In genomic region chrY:19405598-19405997, GRCh38 we compare ENCODE assay signal across 30 cellular contexts.
"Had no signal": no experiment of that assay in that cellular context is flagged by ENCODE, and none has a peak within 500 bp of the region (broad histone marks: within the 10 kb centered on the region; RNA-seq: fewer than 3 reads in every experiment).

No MANE protein-coding gene starts in this region.

- H3K27me3 ChIP-seq: ascending aorta, brain microvascular endothelial cell, esophagus muscularis mucosa, neutrophil, ovary, right lobe of liver, tibial artery, upper lobe of right lung had no signal

- ATAC-seq: activated CD4-positive, CD25-positive, alpha-beta regulatory T cell treated with anti-CD3 and anti-CD28 coated beads, Interleukin-2, amount 50 U/mL, for 24 hours; right lobe of liver; stimulated activated naive CD8-positive, alpha-beta T cell treated with anti-CD3 and anti-CD28 coated beads, Interleukin-15, amount 100 ng/mL, for 72 hours; upper lobe of right lung had no signal

- H3K4me3 ChIP-seq: ascending aorta, esophagus muscularis mucosa, left ventricle myocardium inferior, lung, ovary, right lobe of liver, skin epidermis, tibial artery, upper lobe of right lung had no signal

- H3K9me3 ChIP-seq: ascending aorta, esophagus muscularis mucosa, left ventricle myocardium inferior, neutrophil, ovary, right lobe of liver, tibial artery, upper lobe of right lung had no signal

- H3K36me3 ChIP-seq: ascending aorta, brain microvascular endothelial cell, esophagus muscularis mucosa, left ventricle myocardium inferior, neutrophil, ovary, right lobe of liver, tibial artery, upper lobe of right lung, WERI-Rb-1 had no signal

- H3K4me1 ChIP-seq: ascending aorta, esophagus muscularis mucosa, left ventricle myocardium inferior, right lobe of liver, tibial artery, upper lobe of right lung had no signal

- H3K27ac ChIP-seq: ascending aorta, brain microvascular endothelial cell, esophagus muscularis mucosa, left ventricle myocardium inferior, neutrophil, ovary, right lobe of liver, skin epidermis, tibial artery, upper lobe of right lung, WERI-Rb-1 had no signal

- DNase-seq: activated CD4-positive, alpha-beta memory T cell treated with anti-CD3 and anti-CD28 coated beads for 36 hours; activated CD4-positive, alpha-beta T cell treated with anti-CD3 and anti-CD28 coated beads, Interleukin-2, amount 10 ng/mL, durations not matched to agents 24 days and 14 days; activated CD8-positive, alpha-beta memory T cell treated with anti-CD3 and anti-CD28 coated beads, Interleukin-2, amount 50 U/mL, for 4 hours; activated gamma-delta T cell; activated naive CD4-positive, alpha-beta T cell treated with anti-CD3 and anti-CD28 coated beads, Interleukin-2, amount 10 ng/mL, durations not matched to agents 7 days and 5 days; activated naive CD8-positive, alpha-beta T cell treated with anti-CD3 and anti-CD28 coated beads, Interleukin-2, amount 10 ng/mL, durations not matched to agents 7 days and 5 days; activated T-cell treated with anti-CD3 and anti-CD28 coated beads, Interleukin-2, amount 50 U/mL, for 1 hour; brain microvascular endothelial cell; central memory CD4-positive, alpha-beta T cell; endodermal cell; islet precursor cell; left ventricle myocardium inferior; mesendoderm; ovary; right lobe of liver; stimulated activated CD4-positive, alpha-beta T cell treated with anti-CD3 and anti-CD28 coated beads, Interleukin-12 subunit alpha, Interleukin-12 subunit beta, amount 100 ng/mL, for 4 hours; stimulated activated CD4-positive, alpha-beta T cell treated with anti-CD3 and anti-CD28 coated beads, Interleukin-4, amount 100 ng/mL, for 1 hour; stimulated activated naive CD8-positive, alpha-beta T cell treated with anti-CD3 and anti-CD28 coated beads, Interleukin-15, amount 100 ng/mL, for 72 hours; substantia nigra; T-helper 1 cell; T-helper 9 cell; tibial artery; upper lobe of right lung; WERI-Rb-1 had no signal
